Comparison of ENCODE assay signal across 9 cellular contexts in genomic region chr12:2354151-2354991, GRCh38.
DNase-seq lines count a peak whose midpoint lies in the region; ATAC-seq lines count a peak whose summit lies in the region.
"Had no signal": no experiment of that assay in that cellular context is flagged by ENCODE, and none has a peak within 500 bp of the region (broad histone marks: within the 10 kb centered on the region; RNA-seq: fewer than 3 reads in every experiment).

No MANE protein-coding gene starts in this region.

- H3K36me3 Mint-ChIP-seq in natural killer cell treated with Interleukin-12 subunit alpha and Interleukin-12 subunit beta and Interleukin-15 and Interleukin-18, amount 100 ng/mL, for 72 hours = no peaks in the 10 kb centered on the region
- no peaks in the 10 kb centered on the region for H3K36me3 Mint-ChIP-seq in T-helper 2 cell treated with Interferon-gamma antibody and Interleukin-4, amounts not matched to agents 5 μg/mL and 100 μg/mL, for 36 hours (ENCODE audit: low read depth)
- H3K36me3 Mint-ChIP-seq: mesothelial cell of epicardium had no signal

- H3K4me3 Mint-ChIP-seq in natural killer cell treated with Interleukin-12 subunit alpha and Interleukin-12 subunit beta and Interleukin-15 and Interleukin-18, amount 100 ng/mL, for 72 hours = no peak overlapping the region
- H3K4me3 Mint-ChIP-seq in T-helper 2 cell treated with Interferon-gamma antibody and Interleukin-4, amounts not matched to agents 5 μg/mL and 100 μg/mL, for 36 hours = no peak overlapping the region
- H3K4me3 Mint-ChIP-seq: mesothelial cell of epicardium had no signal

- ATAC-seq in Right ventricle myocardium superior (ENCODE audit: poor library complexity) (peak; percentile 66), HG02798 (IDR thresholded peaks at IDR 0.05; ENCODE audit: poor library complexity, unreplicated experiment) (no peak)
- no peak for ATAC-seq in natural killer cell treated with Interleukin-12 subunit alpha and Interleukin-12 subunit beta and Interleukin-15 and Interleukin-18, amount 100 ng/mL, for 72 hours

- H3K9me3 Mint-ChIP-seq in natural killer cell treated with Interleukin-12 subunit alpha and Interleukin-12 subunit beta and Interleukin-15 and Interleukin-18, amount 100 ng/mL, for 72 hours = no peaks in the 10 kb centered on the region
- H3K9me3 Mint-ChIP-seq in T-helper 2 cell treated with Interferon-gamma antibody and Interleukin-4, amounts not matched to agents 5 μg/mL and 100 μg/mL, for 36 hours = no peaks in the 10 kb centered on the region
- H3K9me3 Mint-ChIP-seq: mesothelial cell of epicardium had no signal

- peaks cover 12 to 16% of the 10 kb centered on the region in 2 donors for H3K4me1 Mint-ChIP-seq in natural killer cell treated with Interleukin-12 subunit alpha and Interleukin-12 subunit beta and Interleukin-15 and Interleukin-18, amount 100 ng/mL, for 72 hours (ENCODE audit: low read depth in 2 of 2)
- peaks cover 19% of the 10 kb centered on the region for H3K4me1 Mint-ChIP-seq in T-helper 2 cell treated with Interferon-gamma antibody and Interleukin-4, amounts not matched to agents 5 μg/mL and 100 μg/mL, for 36 hours (ENCODE audit: low read depth)

- no peak overlapping the region for H3K27ac Mint-ChIP-seq in natural killer cell treated with Interleukin-12 subunit alpha and Interleukin-12 subunit beta and Interleukin-15 and Interleukin-18, amount 100 ng/mL, for 72 hours
- H3K27ac Mint-ChIP-seq in T-helper 2 cell treated with Interferon-gamma antibody and Interleukin-4, amounts not matched to agents 5 μg/mL and 100 μg/mL, for 36 hours = no peak overlapping the region
- H3K27ac Mint-ChIP-seq: mesothelial cell of epicardium had no signal

- intact Hi-C loops in Right ventricle myocardium superior (cut with DNase I) = no loop called here

- H3K27me3 Mint-ChIP-seq in natural killer cell treated with Interleukin-12 subunit alpha and Interleukin-12 subunit beta and Interleukin-15 and Interleukin-18, amount 100 ng/mL, for 72 hours = peaks cover 26 to 37% of the 10 kb centered on the region in 2 donors
- H3K27me3 Mint-ChIP-seq in T-helper 2 cell treated with Interferon-gamma antibody and Interleukin-4, amounts not matched to agents 5 μg/mL and 100 μg/mL, for 36 hours (ENCODE audit: low read depth) = peaks cover 25% of the 10 kb centered on the region

- DNase-seq in DMS153 treated with DMSO at 0.1 percent for 48 hours (lab: John Stamatoyannopoulos, UW; ENCODE audit: unreplicated experiment) (peak; percentile 56), NCI-H2081 (lab: John Stamatoyannopoulos, UW) (peak; percentile 22 to 91), Right ventricle myocardium superior (no peak), renal cortical epithelial cell (ENCODE audit: low read depth) (peak; percentile 39)
- no peak for DNase-seq in natural killer cell treated with Interleukin-12 subunit alpha and Interleukin-12 subunit beta and Interleukin-15 and Interleukin-18, amount 100 ng/mL, for 72 hours (ENCODE audit: low spot score)
- no peak for DNase-seq in activated naive CD4-positive, alpha-beta T cell treated with Interleukin-2 at 50 U/mL for 16 hours
- no peak for DNase-seq in T-helper 2 cell treated with Interferon-gamma antibody and Interleukin-4, amounts not matched to agents 5 μg/mL and 100 μg/mL, for 36 hours (ENCODE audit: low spot score)

Comparison
In these comparisons a context has a peak if more than half of its experiments do, and no peak if none do; other contexts are left out.
1. DNase-seq: peak in DMS153 treated with DMSO at 0.1 percent for 48 hours (single experiment), NCI-H2081 (2 of 2) and renal cortical epithelial cell (single experiment); none in Right ventricle myocardium superior (single experiment), natural killer cell treated with Interleukin-12 subunit alpha and Interleukin-12 subunit beta and Interleukin-15 and Interleukin-18, amount 100 ng/mL, for 72 hours (single experiment), activated naive CD4-positive, alpha-beta T cell treated with Interleukin-2 at 50 U/mL for 16 hours (single experiment) and T-helper 2 cell treated with Interferon-gamma antibody and Interleukin-4, amounts not matched to agents 5 μg/mL and 100 μg/mL, for 36 hours (single experiment).